ENCODE assay signal across 1 cellular context in genomic region chr1:86356247-86356646, GRCh38.
TF ChIP-seq lines count a peak whose summit lies in the region.

No MANE protein-coding gene starts in this region.

TF ChIP-seq in H1, 55 proteins besides CTCF, POLR2A, EP300 and RAD21:
- TF ChIP-seq CTBP2 (IDR thresholded peaks at IDR 0.05; ENCODE audit: borderline replicate concordance, insufficient read depth, insufficient read length, low read length): no peak
- no peak for TF ChIP-seq CEBPB (IDR thresholded peaks at IDR 0.05; ENCODE audit: low read depth, low read length)
- no peak for TF ChIP-seq CBX8 (IDR thresholded peaks at IDR 0.05; ENCODE audit: borderline replicate concordance, low read depth, low read length)
- TF ChIP-seq ATF3 (IDR thresholded peaks at IDR 0.05; ENCODE audit: insufficient read depth, low read depth, low read length): no peak
- TF ChIP-seq SAP30 (IDR thresholded peaks at IDR 0.05; ENCODE audit: insufficient read depth, insufficient replicate concordance, low read length): no peak
- no peak for TF ChIP-seq GTF2F1 (IDR thresholded peaks at IDR 0.05; ENCODE audit: borderline replicate concordance, low read depth, low read length)
- TF ChIP-seq TAF1 (IDR thresholded peaks at IDR 0.05; ENCODE audit: low read depth, low read length): no peak
- TF ChIP-seq KDM1A (IDR thresholded peaks at IDR 0.05; ENCODE audit: borderline replicate concordance, low read length): no peak
- no peak for TF ChIP-seq MAFK (IDR thresholded peaks at IDR 0.05; ENCODE audit: low read depth, low read length)
- TF ChIP-seq TBP (IDR thresholded peaks at IDR 0.05; ENCODE audit: low read depth, low read length): no peak
- TF ChIP-seq CHD7 (IDR thresholded peaks at IDR 0.05; ENCODE audit: insufficient replicate concordance, low read length): no peak
- no peak for TF ChIP-seq NRF1 (IDR thresholded peaks at IDR 0.05; ENCODE audit: low read depth, low read length)
- TF ChIP-seq JUND (IDR thresholded peaks at IDR 0.05; ENCODE audit: low read length): no peak
